Comparison of ENCODE assay signal across 8 cellular contexts in genomic region chr3:48467473-48468267, GRCh38. TPM values are rescaled to one million over a fixed set of nuclear protein-coding genes. Genes with fewer than 3 reads are reported as not detected.
DNase-seq lines count a peak whose midpoint lies in the region; ATAC-seq and TF ChIP-seq lines count a peak whose summit lies in the region.

No MANE protein-coding gene starts in this region.

- ATAC-seq in CD4-positive, alpha-beta T cell (ENCODE audit: poor library complexity) = no peak

- no peaks in the 10 kb centered on the region for H3K9me3 Mint-ChIP-seq in CD4-positive, alpha-beta T cell
- no peaks in the 10 kb centered on the region for H3K9me3 Mint-ChIP-seq in osteocyte (ENCODE audit: unreplicated experiment)

- peaks cover 51% of the 10 kb centered on the region for H3K4me1 Mint-ChIP-seq in CD4-positive, alpha-beta T cell (ENCODE audit: low read depth)
- peaks cover 38% of the 10 kb centered on the region for H3K4me1 Mint-ChIP-seq in osteocyte (ENCODE audit: unreplicated experiment)

- TF ChIP-seq CTCF in CD4-positive, alpha-beta T cell (IDR thresholded peaks at IDR 0.05) = no peak
- TF ChIP-seq CTCF in MM.1S (IDR thresholded peaks at IDR 0.05; ENCODE audit: low read length) (no peak), osteocyte (IDR thresholded peaks at IDR 0.05) (no peak)

- peak overlapping the region; percentile 94 for H3K27ac ChIP-seq in CD4-positive, alpha-beta T cell (ENCODE audit: low read depth, low read length)
- H3K27ac ChIP-seq in MM.1S (ENCODE audit: low read length) = peak overlapping the region; percentile 11; the same call in 1 of the 2 replicates
- peak overlapping the region; percentile 93 for H3K27ac ChIP-seq in effector memory CD4-positive, alpha-beta T cell (ENCODE audit: insufficient read depth, low read length, poor library complexity, severe bottlenecking)

- peak overlapping the region; percentile 87 for H3K4me3 Mint-ChIP-seq in CD4-positive, alpha-beta T cell
- H3K4me3 Mint-ChIP-seq in osteocyte (ENCODE audit: unreplicated experiment) = no peak overlapping the region

- peak overlapping the region; percentile 93; the same call in 1 of the 2 replicates for H3K9ac ChIP-seq in MM.1S (ENCODE audit: low read length)

- peak overlapping the region; percentile 94 for H3K27ac Mint-ChIP-seq in CD4-positive, alpha-beta T cell
- peak overlapping the region; percentile 100 for H3K27ac Mint-ChIP-seq in osteocyte (ENCODE audit: unreplicated experiment)

- no peak overlapping the region for H2AFZ ChIP-seq in MM.1S (ENCODE audit: low read length)

- peaks cover 7% of the 10 kb centered on the region; the same call in 1 of the 2 replicates for H3F3A ChIP-seq in MM.1S (ENCODE audit: insufficient read depth, low read length)

- H3K9me3 ChIP-seq in CD4-positive, alpha-beta T cell (ENCODE audit: control insufficient read depth, low read length) = no peaks in the 10 kb centered on the region
- no peaks in the 10 kb centered on the region for H3K9me3 ChIP-seq in MM.1S (replicated peaks; ENCODE audit: insufficient read depth, low read length)
- H3K9me3 ChIP-seq in effector memory CD4-positive, alpha-beta T cell (ENCODE audit: control insufficient read depth, low read length) = no peaks in the 10 kb centered on the region

- no peaks in the 10 kb centered on the region for H3K27me3 ChIP-seq in CD4-positive, alpha-beta T cell (ENCODE audit: control insufficient read depth, insufficient read depth, low read length)
- no peaks in the 10 kb centered on the region for H3K27me3 ChIP-seq in MM.1S (replicated peaks; ENCODE audit: insufficient read depth, low read length)
- H3K27me3 ChIP-seq in effector memory CD4-positive, alpha-beta T cell (replicated peaks; ENCODE audit: control insufficient read depth, insufficient read depth, low read length, poor library complexity, severe bottlenecking) = no peaks in the 10 kb centered on the region

- H3K36me3 ChIP-seq in MM.1S (replicated peaks; ENCODE audit: insufficient read depth, low read length) = no peaks in the 10 kb centered on the region
- peaks cover 36% of the 10 kb centered on the region for H3K36me3 ChIP-seq in effector memory CD4-positive, alpha-beta T cell (ENCODE audit: control insufficient read depth, insufficient read depth, low read length)

- H3K36me3 Mint-ChIP-seq in CD4-positive, alpha-beta T cell (ENCODE audit: low read depth) = peaks cover 45% of the 10 kb centered on the region
- H3K36me3 Mint-ChIP-seq in osteocyte (ENCODE audit: unreplicated experiment) = peaks cover 10% of the 10 kb centered on the region

- H3K4me1 ChIP-seq in MM.1S (ENCODE audit: low read length) = peaks cover 21% of the 10 kb centered on the region
- peaks cover 64% of the 10 kb centered on the region for H3K4me1 ChIP-seq in effector memory CD4-positive, alpha-beta T cell (ENCODE audit: control insufficient read depth, insufficient read depth, low read length, poor library complexity, severe bottlenecking)

- H3K79me2 ChIP-seq in MM.1S (ENCODE audit: low read length) = peaks cover 63% of the 10 kb centered on the region

- H3K9me2 ChIP-seq in MM.1S (replicated peaks; ENCODE audit: insufficient read depth, low read length) = no peaks in the 10 kb centered on the region

- CTCF ChIA-PET in CD4-positive, alpha-beta T cell (lab: Charles Lee) = interaction anchor here (1.0 kb wide), 1 partner anchor 27 kb away, joined by 3 read pairs; no protein-coding TSS in a partner anchor

- H4K20me1 ChIP-seq in MM.1S (ENCODE audit: insufficient read depth, low read length) = no peaks in the 10 kb centered on the region

- peak overlapping the region; percentile 94 for H3K4me2 ChIP-seq in MM.1S (ENCODE audit: low read depth, low read length)

- H3K27me3 Mint-ChIP-seq in CD4-positive, alpha-beta T cell = no peaks in the 10 kb centered on the region
- no peaks in the 10 kb centered on the region for H3K27me3 Mint-ChIP-seq in osteocyte (ENCODE audit: unreplicated experiment)

- peak overlapping the region; percentile 91 for H3K4me3 ChIP-seq in MM.1S (ENCODE audit: low read length)
- H3K4me3 ChIP-seq in effector memory CD4-positive, alpha-beta T cell (ENCODE audit: insufficient read depth, low read depth, low read length, poor library complexity, severe bottlenecking) = peak overlapping the region; percentile 68

- intact Hi-C loops in CD4-positive, alpha-beta T cell (cut with DNase I, micrococcal nuclease) = loop anchor here in 1 of 2 experiments (2.0 to 10.0 kb wide), 3 partner anchors 39 to 187 kb away; no protein-coding TSS in a partner anchor

- DNase-seq in CD4-positive, alpha-beta T cell = no peak
- DNase-seq in MM.1S = no peak
- no peak for DNase-seq in effector memory CD4-positive, alpha-beta T cell
- DNase-seq in osteocyte (ENCODE audit: extremely low spot score, unreplicated experiment) = no peak
- DNase-seq in kidney tubule cell (ENCODE audit: low spot score) = no peak
- DNase-seq in NCI-H748 (lab: John Stamatoyannopoulos, UW; ENCODE audit: unreplicated experiment) = no peak
- DNase-seq in EL = no peak
- no peak for DNase-seq in ureter (ENCODE audit: low spot score)

- POLR2A ChIA-PET in CD4-positive, alpha-beta T cell (lab: Charles Lee) = interaction anchor here (0.9 to 3.6 kb wide), 9 partner anchors 11 to 168 kb away, joined by 3 to 26 read pairs (median 5); partner anchors contain the start of genes ATRIP, CCDC51, PFKFB4 and SHISA5

RNA-seq across cellular contexts. Expression of gene ATRIP, which starts 21.1 kb away (rescaled TPM):
- total RNA-seq in CD4-positive, alpha-beta T cell = 10 to 100 TPM in 1 of 2 experiments, 1 to 10 TPM in 1; 8.8 to 10.3 TPM
- total RNA-seq in osteocyte (8.5 and 9.3 TPM in 2 replicates), ureter (9.6 TPM)

RNA-seq across cellular contexts. Expression of gene TMA7, which starts 27.6 kb away (rescaled TPM):
- total RNA-seq in CD4-positive, alpha-beta T cell = 100 to 1,000 TPM; 289 to 297 TPM
- total RNA-seq in osteocyte (186 and 198 TPM in 2 replicates), ureter (237 TPM)

RNA-seq across cellular contexts. Expression of gene CCDC51, which starts 27.8 kb away (rescaled TPM):
- 1 to 10 TPM; 5.5 to 5.8 TPM for total RNA-seq in CD4-positive, alpha-beta T cell
- total RNA-seq in osteocyte (11.3 and 11.9 TPM in 2 replicates), ureter (10.4 TPM)

RNA-seq across cellular contexts. Expression of gene SHISA5, which starts 36.3 kb away (rescaled TPM):
- 100 to 1,000 TPM; 102 to 109 TPM for total RNA-seq in CD4-positive, alpha-beta T cell
- total RNA-seq in osteocyte (203 and 211 TPM in 2 replicates), ureter (294 TPM)

RNA-seq across cellular contexts. Expression of gene PLXNB1, which starts 37.8 kb away (rescaled TPM):
- total RNA-seq in CD4-positive, alpha-beta T cell = 1 to 10 TPM; 1.1 to 2.0 TPM
- total RNA-seq in osteocyte (76.7 and 88.2 TPM in 2 replicates), ureter (259 TPM)

Comparison
In these comparisons a context has a peak if more than half of its experiments do, and no peak if none do; other contexts are left out.
1. H3K27ac ChIP-seq: peak in every context shown above with its lines; median percentile 94 in CD4-positive, alpha-beta T cell; 93 in effector memory CD4-positive, alpha-beta T cell; 11 in MM.1S.